14 cellular contexts compared by ENCODE assay signal in genomic region chr13:85373322-85373721, GRCh38.
DNase-seq lines count a peak whose midpoint lies in the region; ATAC-seq and TF ChIP-seq lines count a peak whose summit lies in the region.
"Had no signal": no experiment of that assay in that cellular context is flagged by ENCODE, and none has a peak within 500 bp of the region (broad histone marks: within the 10 kb centered on the region; RNA-seq: fewer than 3 reads in every experiment).

No MANE protein-coding gene starts in this region.

- intact Hi-C loops in CD14-positive monocyte (cut with micrococcal nuclease): no loop called here

- ATAC-seq in esophagus mucosa: no peak
- ATAC-seq: A549 had no signal

- peak overlapping the region; percentile 72 for H3K27ac ChIP-seq in 22Rv1
- H3K27ac ChIP-seq in VCaP: peak overlapping the region; percentile 62
- H3K27ac ChIP-seq: A549, KMS-11 had no signal

- no peaks in the 10 kb centered on the region for H3K4me1 Mint-ChIP-seq in CD14-positive monocyte
- H3K4me1 Mint-ChIP-seq: CD4-positive, alpha-beta memory T cell; H9 had no signal

- peaks cover 0 to 8% (median 0%) of the 10 kb centered on the region in 7 donors for H3K9me3 Mint-ChIP-seq in CD14-positive monocyte
- H3K9me3 Mint-ChIP-seq: H9 had no signal

- DNase-seq in HuH-7.5 (ENCODE audit: low spot score) (peak; percentile 1), iris pigment epithelial cell (ENCODE audit: low read depth) (peak; percentile 1), NCI-H1694 (lab: John Stamatoyannopoulos, UW) (no peak), CD14-positive monocyte (ENCODE audit: low spot score) (no peak)
- DNase-seq: AML-193; CD4-positive, alpha-beta memory T cell; DMS79 treated with DMSO at 0.1 percent for 48 hours; GF-D8; H9 had no signal

- H3K4me3 Mint-ChIP-seq in CD14-positive monocyte: no peak overlapping the region
- H3K4me3 Mint-ChIP-seq: CD4-positive, alpha-beta memory T cell; H9 had no signal

- no peaks in the 10 kb centered on the region for H3K36me3 Mint-ChIP-seq in CD14-positive monocyte
- H3K36me3 Mint-ChIP-seq: CD4-positive, alpha-beta memory T cell had no signal

- no peaks in the 10 kb centered on the region for H3K27me3 Mint-ChIP-seq in CD14-positive monocyte (ENCODE audit: low read depth in 3 of 3)
- H3K27me3 Mint-ChIP-seq: CD4-positive, alpha-beta memory T cell had no signal

- no peak overlapping the region for H3K27ac Mint-ChIP-seq in CD14-positive monocyte
- H3K27ac Mint-ChIP-seq: CD4-positive, alpha-beta memory T cell; H9 had no signal

- TF ChIP-seq CTCF in 22Rv1 (IDR thresholded peaks at IDR 0.05) (no peak), VCaP (conservative IDR thresholded peaks at IDR 0.05) (no peak), CD14-positive monocyte (IDR thresholded peaks at IDR 0.05) (no peak)

Comparison
In these comparisons a context has a peak if more than half of its experiments do, and no peak if none do; other contexts are left out.
1. DNase-seq: peak in HuH-7.5 (single experiment) and iris pigment epithelial cell (single experiment); none in NCI-H1694 (single experiment) and CD14-positive monocyte (single experiment).